In genomic region chr11:88420165-88420781, GRCh38 we compare ENCODE assay signal across 7 cellular contexts.
DNase-seq lines count a peak whose midpoint lies in the region; ATAC-seq lines count a peak whose summit lies in the region.

No MANE protein-coding gene starts in this region.

- H3K4me1 Mint-ChIP-seq in activated CD8-positive, alpha-beta T cell treated with anti-CD3 and anti-CD28 coated beads, Interleukin-2, amount 10 ng/mL, durations not matched to agents 7 days and 5 days (ENCODE audit: low read depth), result peaks cover 85% of the 10 kb centered on the region

- WGBS in right cardiac atrium, result 41% methylated on average over 7 of the region's 7 CpGs

- H3K27me3 ChIP-seq in right cardiac atrium (ENCODE audit: control insufficient read depth, insufficient read depth) (no peaks in the 10 kb centered on the region), subcutaneous abdominal adipose tissue (ENCODE audit: control insufficient read depth in 5 of 5, insufficient read depth in 4 of 5, low read length in 5 of 5) (no peaks in the 10 kb centered on the region)

- no peaks in the 10 kb centered on the region for H3K9me3 ChIP-seq in right cardiac atrium (ENCODE audit: control insufficient read depth, low read length)
- H3K9me3 ChIP-seq in subcutaneous abdominal adipose tissue (ENCODE audit: control insufficient read depth in 5 of 5, low read length in 5 of 5), result peaks cover 0 to 5% (median 3%) of the 10 kb centered on the region in 5 donors

- POLR2A ChIA-PET in activated CD8-positive, alpha-beta T cell treated with anti-CD3 and anti-CD28 coated beads, Interleukin-2, amount 10 ng/mL, durations not matched to agents 7 days and 5 days (lab: Charles Lee), result no interaction called here

- no peaks in the 10 kb centered on the region for H3K27me3 Mint-ChIP-seq in activated CD8-positive, alpha-beta T cell treated with anti-CD3 and anti-CD28 coated beads, Interleukin-2, amount 10 ng/mL, durations not matched to agents 7 days and 5 days (ENCODE audit: low read depth)

- H3K9ac ChIP-seq in subcutaneous abdominal adipose tissue (ENCODE audit: low read length in 5 of 5), result no peak overlapping the region

- H3K27ac ChIP-seq in right cardiac atrium (ENCODE audit: low read length) (no peak overlapping the region), subcutaneous abdominal adipose tissue (ENCODE audit: low read depth, low read length) (peak overlapping the region; percentile 66)

- H3K36me3 ChIP-seq in subcutaneous abdominal adipose tissue (ENCODE audit: control insufficient read depth in 5 of 5, insufficient read depth in 5 of 5, low read length in 5 of 5), result no peaks in the 10 kb centered on the region

- H3K4me1 ChIP-seq in right cardiac atrium (ENCODE audit: control insufficient read depth, insufficient read depth, low read length) (peaks cover 2% of the 10 kb centered on the region), subcutaneous abdominal adipose tissue (ENCODE audit: control insufficient read depth in 5 of 5, insufficient read depth in 5 of 5, low read length in 5 of 5) (peaks cover 0 to 30% (median 28%) of the 10 kb centered on the region in 5 donors)

- intact Hi-C loops in right cardiac atrium (cut with DNase I), result no loop called here

- CTCF ChIA-PET in activated CD8-positive, alpha-beta T cell treated with anti-CD3 and anti-CD28 coated beads, Interleukin-2, amount 10 ng/mL, durations not matched to agents 7 days and 5 days (lab: Charles Lee), result no interaction called here

- H3K9me3 Mint-ChIP-seq in activated CD8-positive, alpha-beta T cell treated with anti-CD3 and anti-CD28 coated beads, Interleukin-2, amount 10 ng/mL, durations not matched to agents 7 days and 5 days (ENCODE audit: insufficient read depth), result peaks cover 4% of the 10 kb centered on the region

- H3K4me3 Mint-ChIP-seq in activated CD8-positive, alpha-beta T cell treated with anti-CD3 and anti-CD28 coated beads, Interleukin-2, amount 10 ng/mL, durations not matched to agents 7 days and 5 days, result no peak overlapping the region

- ATAC-seq in activated CD8-positive, alpha-beta T cell treated with anti-CD3 and anti-CD28 coated beads, Interleukin-2, amount 10 ng/mL, durations not matched to agents 7 days and 5 days, result no peak
- peak; percentile 94 to 96 for ATAC-seq in right cardiac atrium
- ATAC-seq in GM19351 (IDR thresholded peaks at IDR 0.05; ENCODE audit: unreplicated experiment), result no peak
- ATAC-seq in HG03469 (IDR thresholded peaks at IDR 0.05; ENCODE audit: unreplicated experiment), result no peak

- peak; percentile 49 for DNase-seq in HPDE6-E6E7 (ENCODE audit: extremely low spot score)
- no peak for DNase-seq in activated CD8-positive, alpha-beta T cell treated with anti-CD3 and anti-CD28 coated beads, Interleukin-2, amount 10 ng/mL, durations not matched to agents 7 days and 5 days
- peak; percentile 39 to 61 (median 57) for DNase-seq in right cardiac atrium
- no peak for DNase-seq in NCI-H748 treated with DMSO at 0.1 percent for 48 hours (lab: John Stamatoyannopoulos, UW)

- H3K36me3 Mint-ChIP-seq in activated CD8-positive, alpha-beta T cell treated with anti-CD3 and anti-CD28 coated beads, Interleukin-2, amount 10 ng/mL, durations not matched to agents 7 days and 5 days (ENCODE audit: low read depth), result peaks cover 34% of the 10 kb centered on the region

- no peak overlapping the region for H3K4me3 ChIP-seq in right cardiac atrium (ENCODE audit: low read length)
- peak overlapping the region in 1 of 5 donors; percentile 48 for H3K4me3 ChIP-seq in subcutaneous abdominal adipose tissue (ENCODE audit: low read depth in 1 of 5, low read length in 5 of 5)

- peak overlapping the region; percentile 91 for H3K27ac Mint-ChIP-seq in activated CD8-positive, alpha-beta T cell treated with anti-CD3 and anti-CD28 coated beads, Interleukin-2, amount 10 ng/mL, durations not matched to agents 7 days and 5 days

Comparison
In these comparisons a context has a peak if more than half of its experiments do, and no peak if none do; other contexts are left out.
1. DNase-seq: peak in HPDE6-E6E7 (single experiment) and right cardiac atrium (3 of 3); none in activated CD8-positive, alpha-beta T cell treated with anti-CD3 and anti-CD28 coated beads, Interleukin-2, amount 10 ng/mL, durations not matched to agents 7 days and 5 days (single experiment) and NCI-H748 treated with DMSO at 0.1 percent for 48 hours (single experiment).
2. ATAC-seq: peak in right cardiac atrium (2 of 2); none in activated CD8-positive, alpha-beta T cell treated with anti-CD3 and anti-CD28 coated beads, Interleukin-2, amount 10 ng/mL, durations not matched to agents 7 days and 5 days (single experiment), GM19351 (single experiment) and HG03469 (single experiment).